In the genomic region with DNA sequence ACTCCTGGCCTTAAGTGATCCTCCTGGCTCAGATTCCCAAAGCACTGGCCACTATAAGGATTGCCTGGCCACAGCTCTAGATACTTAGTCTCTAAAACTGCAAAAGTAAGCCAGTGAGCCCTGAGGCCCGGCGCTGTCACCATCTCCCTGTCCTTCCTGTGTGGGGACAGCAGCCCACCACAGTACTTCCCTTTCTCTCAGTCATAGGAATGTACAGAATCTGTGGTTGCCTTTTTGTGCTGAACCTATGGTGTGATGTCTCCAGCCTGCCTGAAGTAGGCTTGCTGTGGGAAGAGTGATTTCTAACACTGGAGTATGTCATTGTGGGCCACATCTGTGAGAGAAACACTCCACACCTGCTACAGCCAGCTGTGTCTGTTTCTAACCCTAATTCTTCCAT, we compare ENCODE assay signal across 20 cellular contexts. TPM values are rescaled to one million over a fixed set of nuclear protein-coding genes. Genes with fewer than 3 reads are reported as not detected.
DNase-seq lines count a peak whose midpoint lies in the region; ATAC-seq, FAIRE-seq and TF ChIP-seq lines count a peak whose summit lies in the region.
"Had no signal": no experiment of that assay in that cellular context is flagged by ENCODE, and none has a peak within 500 bp of the region (broad histone marks: within the 10 kb centered on the region; RNA-seq: fewer than 3 reads in every experiment).

No MANE protein-coding gene starts in this region.

- H3K27ac ChIP-seq in DND-41 (ENCODE audit: low read length), result no peak overlapping the region
- H3K27ac ChIP-seq: 22Rv1, brain microvascular endothelial cell, lower lobe of right lung, upper lobe of left lung had no signal

- FAIRE-seq in D721Med (lab: Jason Lieb, UNC), result no peak

- H3K4me1 Mint-ChIP-seq in endothelial cell (ENCODE audit: unreplicated experiment), result peaks cover 21% of the 10 kb centered on the region

- peaks cover 73% of the 10 kb centered on the region for H3K36me3 ChIP-seq in DND-41 (ENCODE audit: insufficient read depth, low read length)

- H3K4me3 Mint-ChIP-seq in endothelial cell (ENCODE audit: unreplicated experiment), result no peak overlapping the region

- TF ChIP-seq CTCF in DND-41 (IDR thresholded peaks at IDR 0.05; ENCODE audit: borderline replicate concordance, extremely low read depth, low read length, poor library complexity, severe bottlenecking) (no peak), endothelial cell (IDR thresholded peaks at IDR 0.05; ENCODE audit: unreplicated experiment) (no peak), D721Med (IDR thresholded peaks at IDR 0.05; ENCODE audit: insufficient read depth, missing control alignments) (no peak)

- no peak overlapping the region for H3K9ac ChIP-seq in DND-41 (ENCODE audit: low read depth, low read length)

- H3K4me1 ChIP-seq in DND-41 (ENCODE audit: insufficient read depth, low read length), result no peaks in the 10 kb centered on the region
- H3K4me1 ChIP-seq: Caco-2 had no signal

- peaks cover 18% of the 10 kb centered on the region for H3K79me2 ChIP-seq in DND-41 (ENCODE audit: insufficient read depth, low read length)

- H3K9me3 ChIP-seq in DND-41 (ENCODE audit: insufficient read depth, low read length, severe bottlenecking), result no peaks in the 10 kb centered on the region
- H3K9me3 ChIP-seq: Caco-2, lower lobe of right lung, upper lobe of left lung had no signal

- H3K36me3 Mint-ChIP-seq in endothelial cell (ENCODE audit: low read depth, unreplicated experiment), result peaks cover 49% of the 10 kb centered on the region

- H3K27me3 ChIP-seq in DND-41 (ENCODE audit: insufficient read depth, low read length, poor library complexity), result no peaks in the 10 kb centered on the region
- H3K27me3 ChIP-seq: brain microvascular endothelial cell, upper lobe of left lung had no signal

- no peaks in the 10 kb centered on the region for H3K9me3 Mint-ChIP-seq in endothelial cell (ENCODE audit: unreplicated experiment)

- ATAC-seq in DND-41 (ENCODE audit: insufficient read depth, low read depth), result peak; percentile 69
- no peak for ATAC-seq in GM18873 (IDR thresholded peaks at IDR 0.05; ENCODE audit: low FRiP score, unreplicated experiment)
- ATAC-seq: lower lobe of right lung, PC-3 had no signal

- peaks cover 12% of the 10 kb centered on the region for H3K27me3 Mint-ChIP-seq in endothelial cell (ENCODE audit: unreplicated experiment)

- no peak overlapping the region for H3K4me3 ChIP-seq in DND-41 (ENCODE audit: low read depth in 1 of 2, low read length in 2 of 2)
- H3K4me3 ChIP-seq: lower lobe of right lung, upper lobe of left lung had no signal

- peak overlapping the region; percentile 74 for H3K27ac Mint-ChIP-seq in endothelial cell (ENCODE audit: unreplicated experiment)

- peaks cover 16% of the 10 kb centered on the region for H4K20me1 ChIP-seq in DND-41 (ENCODE audit: insufficient read depth, low read length)

- DNase-seq in SIG-M5 treated with dmso at 0.1 percent for 504 hours (lab: John Stamatoyannopoulos, UW; ENCODE audit: unreplicated experiment), result peak; percentile 17
- no peak for DNase-seq in SIG-M5 (lab: John Stamatoyannopoulos, UW)
- no peak for DNase-seq in DND-41
- peak; percentile 30 for DNase-seq in SKM-1 (lab: John Stamatoyannopoulos, UW; ENCODE audit: unreplicated experiment)
- no peak for DNase-seq in endothelial cell (ENCODE audit: low spot score)
- no peak for DNase-seq in D721Med (ENCODE audit: insufficient read length, low spot score)
- DNase-seq in amygdala (lab: John Stamatoyannopoulos, UW), result no peak
- DNase-seq: activated CD4-positive, alpha-beta T cell treated with anti-CD3 and anti-CD28 coated beads for 1 hour; activated effector memory CD4-positive, alpha-beta T cell treated with anti-CD3 and anti-CD28 coated beads, Interleukin-2, amount 50 U/mL, for 16 hours; brain microvascular endothelial cell; Caco-2; lower lobe of right lung; NCI-H1417; NCI-H345; PC-3; retina; stimulated activated CD4-positive, alpha-beta T cell treated with anti-CD3 and anti-CD28 coated beads, Interleukin-2, amount 100 ng/mL, for 48 hours; upper lobe of left lung had no signal

- H2AFZ ChIP-seq in DND-41 (ENCODE audit: low read depth, low read length), result no peak overlapping the region

- H3K4me2 ChIP-seq in DND-41 (ENCODE audit: insufficient read depth, low read length), result no peak overlapping the region

RNA-seq across cellular contexts. Expression of a gene that starts 24.7 kb away (rescaled TPM):
- 86.8 TPM for total RNA-seq in endothelial cell (ENCODE audit: unreplicated experiment)

RNA-seq across cellular contexts. Expression of a gene that starts 56.4 kb away (rescaled TPM):
- 54.8 TPM for total RNA-seq in endothelial cell (ENCODE audit: unreplicated experiment)

Comparison
In these comparisons a context has a peak if more than half of its experiments do, and no peak if none do; other contexts are left out.
1. DNase-seq: peak in SIG-M5 treated with dmso at 0.1 percent for 504 hours (single experiment) and SKM-1 (single experiment); none in SIG-M5 (single experiment), DND-41 (single experiment), endothelial cell (single experiment), D721Med (single experiment) and amygdala (0 of 56).